20 cellular contexts compared by ENCODE assay signal in the genomic region with DNA sequence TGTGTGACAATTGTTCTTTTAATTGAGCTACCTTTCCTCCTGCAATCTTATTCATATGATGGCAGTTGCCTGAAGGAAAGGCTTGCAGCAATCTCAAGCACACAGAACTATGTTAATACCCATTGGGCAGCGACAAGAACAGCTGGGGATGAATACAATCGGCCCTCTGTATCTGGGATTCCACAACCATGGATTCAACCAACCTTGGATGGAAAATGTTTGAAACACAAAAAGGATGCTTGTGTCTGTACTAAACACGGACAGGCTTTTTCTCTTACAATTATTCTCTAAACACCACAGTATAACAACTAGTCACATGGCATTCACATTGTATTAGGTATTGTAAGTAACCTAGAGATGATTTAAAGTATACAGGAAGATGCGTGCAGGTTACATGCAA.
"Had no signal": no experiment of that assay in that cellular context is flagged by ENCODE, and none has a peak within 500 bp of the region (broad histone marks: within the 10 kb centered on the region; RNA-seq: fewer than 3 reads in every experiment).

No MANE protein-coding gene starts in this region.

- DNase-seq: activated CD4-positive, alpha-beta T cell treated with anti-CD3 and anti-CD28 coated beads, Interleukin-2, amount 10 ng/mL, durations not matched to agents 7 days and 5 days; activated CD4-positive, CD25-positive, alpha-beta regulatory T cell treated with anti-CD3 and anti-CD28 coated beads, Interleukin-2, amount 50 U/mL, for 72 hours; activated CD8-positive, alpha-beta memory T cell treated with anti-CD3 and anti-CD28 coated beads, Interleukin-2, amount 10 ng/mL, durations not matched to agents 7 days and 5 days; activated effector memory CD4-positive, alpha-beta T cell treated with anti-CD3 and anti-CD28 coated beads, Interleukin-2, amount 50 U/mL, for 16 hours; activated naive CD4-positive, alpha-beta T cell treated with anti-CD3 and anti-CD28 coated beads, Interleukin-2, amount 50 U/mL, for 16 hours; activated T-cell treated with anti-CD3 and anti-CD28 coated beads for 4 hours; body of pancreas; effector memory CD8-positive, alpha-beta T cell; gastrocnemius medialis; nephron progenitor cell; sigmoid colon; stimulated activated CD4-positive, alpha-beta T cell treated with anti-CD3 and anti-CD28 coated beads, Interleukin-2, amount 100 ng/mL, for 48 hours; stimulated activated naive CD4-positive, alpha-beta T cell treated with Interleukin-2 at 50 U/mL for 16 hours; tibial artery; WERI-Rb-1 had no signal

- H3K27me3 ChIP-seq: body of pancreas, gastrocnemius medialis, sigmoid colon, tibial artery had no signal

- H3K9me3 ChIP-seq: body of pancreas, gastrocnemius medialis, sigmoid colon, tibial artery had no signal

- H3K79me2 ChIP-seq: parathyroid adenoma had no signal

- H3K4me3 Mint-ChIP-seq: activated CD4-positive, alpha-beta T cell treated with anti-CD3 and anti-CD28 coated beads, Interleukin-2, amount 10 ng/mL, durations not matched to agents 7 days and 5 days; activated CD8-positive, alpha-beta memory T cell treated with anti-CD3 and anti-CD28 coated beads, Interleukin-2, amount 10 ng/mL, durations not matched to agents 7 days and 5 days; activated CD8-positive, alpha-beta T cell treated with anti-CD3 and anti-CD28 coated beads for 36 hours; activated naive CD8-positive, alpha-beta T cell treated with anti-CD3 and anti-CD28 coated beads, Interleukin-2, amount 50 U/mL, for 24 hours; effector memory CD8-positive, alpha-beta T cell; memory B cell; nephron progenitor cell had no signal

- H3K9me3 Mint-ChIP-seq: activated CD4-positive, alpha-beta T cell treated with anti-CD3 and anti-CD28 coated beads, Interleukin-2, amount 10 ng/mL, durations not matched to agents 7 days and 5 days; activated CD8-positive, alpha-beta T cell treated with anti-CD3 and anti-CD28 coated beads for 36 hours; activated naive CD8-positive, alpha-beta T cell treated with anti-CD3 and anti-CD28 coated beads, Interleukin-2, amount 50 U/mL, for 24 hours; effector memory CD8-positive, alpha-beta T cell; memory B cell had no signal

- H3K9ac ChIP-seq: parathyroid adenoma had no signal

- H3K36me3 ChIP-seq: gastrocnemius medialis, sigmoid colon, tibial artery, WERI-Rb-1 had no signal

- H3K27ac ChIP-seq: body of pancreas, gastrocnemius medialis, parathyroid adenoma, sigmoid colon, tibial artery, WERI-Rb-1 had no signal

- H3K27ac Mint-ChIP-seq: activated CD4-positive, alpha-beta T cell treated with anti-CD3 and anti-CD28 coated beads, Interleukin-2, amount 10 ng/mL, durations not matched to agents 7 days and 5 days; activated CD8-positive, alpha-beta memory T cell treated with anti-CD3 and anti-CD28 coated beads, Interleukin-2, amount 10 ng/mL, durations not matched to agents 7 days and 5 days; activated CD8-positive, alpha-beta T cell treated with anti-CD3 and anti-CD28 coated beads for 36 hours; activated naive CD8-positive, alpha-beta T cell treated with anti-CD3 and anti-CD28 coated beads, Interleukin-2, amount 50 U/mL, for 24 hours; effector memory CD8-positive, alpha-beta T cell; memory B cell had no signal

- H3K36me3 Mint-ChIP-seq: activated CD8-positive, alpha-beta memory T cell treated with anti-CD3 and anti-CD28 coated beads, Interleukin-2, amount 10 ng/mL, durations not matched to agents 7 days and 5 days; memory B cell had no signal

- ATAC-seq: activated CD8-positive, alpha-beta memory T cell treated with anti-CD3 and anti-CD28 coated beads, Interleukin-2, amount 10 ng/mL, durations not matched to agents 7 days and 5 days; activated CD8-positive, alpha-beta T cell treated with anti-CD3 and anti-CD28 coated beads for 36 hours; body of pancreas; effector memory CD8-positive, alpha-beta T cell; esophagus mucosa; gastrocnemius medialis had no signal

- H3K4me3 ChIP-seq: body of pancreas, gastrocnemius medialis, sigmoid colon, tibial artery had no signal

- H3K4me1 ChIP-seq: body of pancreas, parathyroid adenoma, tibial artery had no signal
